8 cellular contexts compared by ENCODE assay signal in genomic region chr3:48188266-48189201, GRCh38. TPM values are rescaled to one million over a fixed set of nuclear protein-coding genes. Genes with fewer than 3 reads are reported as not detected.
DNase-seq lines count a peak whose midpoint lies in the region; ATAC-seq and TF ChIP-seq lines count a peak whose summit lies in the region.

Gene CDC25A, minus strand, starts transcription at chr3:48188417. Its CDS starts 470 bp downstream, at chr3:48187947.

- peaks cover 10 to 18% of the 10 kb centered on the region in 2 donors for H3K4me1 ChIP-seq in left lung

- peak within 1 kb of the TSS; percentile 79 to 85 for H3K4me3 ChIP-seq in left lung

- no peaks in the 10 kb centered on the region for H3K27me3 ChIP-seq in left lung

- TF ChIP-seq CTCF in C4-2B (conservative IDR thresholded peaks at IDR 0.05) (no peak), left lung (IDR thresholded peaks at IDR 0.05) (no peak)

- no peaks in the 10 kb centered on the region for H3K36me3 ChIP-seq in left lung

- intact Hi-C loops in left lung (cut with DNase I) = no loop called here

- H3K9me3 ChIP-seq in left lung = no peaks in the 10 kb centered on the region

- ATAC-seq in GM19395 (IDR thresholded peaks at IDR 0.05; ENCODE audit: unreplicated experiment) (peak; percentile 97), HG03565 (IDR thresholded peaks at IDR 0.05; ENCODE audit: unreplicated experiment) (peak; percentile 94), left lung (peak; percentile 97)

- peak within 1 kb of the TSS; percentile 90 for H3K27ac ChIP-seq in C4-2B
- H3K27ac ChIP-seq in left lung = peak within 1 kb of the TSS in 1 of 2 donors; percentile 50

- DNase-seq in NCI-H774 (lab: John Stamatoyannopoulos, UW) (peak; percentile 88), dermis blood vessel endothelial cell (peak; percentile 99), left lung (peak; percentile 95 to 98)
- peak; percentile 89 to 91 for DNase-seq in activated CD4-positive, alpha-beta T cell treated with anti-CD3 and anti-CD28 coated beads, Interleukin-2, amount 50 U/mL, for 4 hours
- peak; percentile 87 to 93 for DNase-seq in stimulated activated CD4-positive, alpha-beta T cell treated with anti-CD3 and anti-CD28 coated beads, Interleukin-2, amount 100 ng/mL, for 48 hours

RNA-seq across cellular contexts. Expression of gene CDC25A, which starts in this region (rescaled TPM):
- total RNA-seq in dermis blood vessel endothelial cell (15.1 and 21.6 TPM in 2 replicates), left lung (1 to 10 TPM; 2.8 to 4.7 TPM)
